ENCODE assay signal across 14 cellular contexts in genomic region chr6:53043626-53044025, GRCh38. TPM values are rescaled to one million over a fixed set of nuclear protein-coding genes. Genes with fewer than 3 reads are reported as not detected.
DNase-seq lines count a peak whose midpoint lies in the region; ATAC-seq, FAIRE-seq and TF ChIP-seq lines count a peak whose summit lies in the region.
"Had no signal": no experiment of that assay in that cellular context is flagged by ENCODE, and none has a peak within 500 bp of the region (broad histone marks: within the 10 kb centered on the region; RNA-seq: fewer than 3 reads in every experiment).

No MANE protein-coding gene starts in this region.

- no peak for TF ChIP-seq CTCF in A549 (IDR thresholded peaks at IDR 0.05)
- TF ChIP-seq CTCF in brain microvascular endothelial cell (IDR thresholded peaks at IDR 0.05; ENCODE audit: low read depth, low read length, missing control alignments), result no peak
- TF ChIP-seq CTCF in Caco-2 (IDR thresholded peaks at IDR 0.05; ENCODE audit: insufficient read depth in 1 of 2, low read depth in 1 of 2, low read length in 1 of 2, severe bottlenecking in 1 of 2, unreplicated experiment in 1 of 2), result no peak

- no TSS peak for BruUV-seq in Caco-2 (replicated peaks; lab: Mats Ljungman, UMichigan)

- H3K36me3 ChIP-seq in brain microvascular endothelial cell (replicated peaks) (no peaks in the 10 kb centered on the region), mesodermal cell (ENCODE audit: control insufficient read depth, insufficient read depth, low read length) (peaks cover 28% of the 10 kb centered on the region), Caco-2 (ENCODE audit: control insufficient read depth, insufficient read depth, low read length) (peaks cover 2% of the 10 kb centered on the region)

- TF ChIP-seq POLR2A in A549 (IDR thresholded peaks at IDR 0.05; ENCODE audit: low read length), result no peak

- H3K4me1 ChIP-seq in A549 (peaks cover 32% of the 10 kb centered on the region), mesodermal cell (ENCODE audit: control insufficient read depth, insufficient read depth, low read length, poor library complexity, severe bottlenecking) (peaks cover 34% of the 10 kb centered on the region), Caco-2 (peaks cover 6% of the 10 kb centered on the region)

- FAIRE-seq in A549 (lab: Jason Lieb, UNC), result no peak

- no peak overlapping the region for H3K27ac Mint-ChIP-seq in Caco-2 (ENCODE audit: unreplicated experiment)
- H3K27ac Mint-ChIP-seq: activated CD4-positive, alpha-beta T cell treated with anti-CD3 and anti-CD28 coated beads, Interleukin-2, amount 10 ng/mL, durations not matched to agents 7 days and 5 days; activated naive CD4-positive, alpha-beta T cell treated with anti-CD3 and anti-CD28 coated beads for 36 hours; nephron had no signal

- POLR2A ChIA-PET in A549 (lab: Yijun Ruan, JAX) (no interaction called here), Caco-2 (lab: Charles Lee) (no interaction called here)

- H3K4me3 ChIP-seq in A549 (no peak overlapping the region), brain microvascular endothelial cell (ENCODE audit: low read depth, low read length) (no peak overlapping the region), mesodermal cell (ENCODE audit: extremely low read depth, insufficient read depth, low read length, poor library complexity, severe bottlenecking) (no peak overlapping the region), Caco-2 (ENCODE audit: low read depth, low read length) (no peak overlapping the region)
- H3K4me3 ChIP-seq: BLaER1 treated with 17β-estradiol and CSF1 and Interleukin-3, amounts not matched to agents 10 nM and 100 nM had no signal

- H3K27me3 ChIP-seq in brain microvascular endothelial cell (replicated peaks) (no peaks in the 10 kb centered on the region), Caco-2 (replicated peaks; ENCODE audit: control insufficient read depth, insufficient read depth, low read length) (no peaks in the 10 kb centered on the region)

- no peak for TF ChIP-seq EP300 in A549 (IDR thresholded peaks at IDR 0.05)

- no peak overlapping the region for H3K4me3 Mint-ChIP-seq in Caco-2 (ENCODE audit: unreplicated experiment)
- H3K4me3 Mint-ChIP-seq: activated CD4-positive, alpha-beta T cell treated with anti-CD3 and anti-CD28 coated beads, Interleukin-2, amount 10 ng/mL, durations not matched to agents 7 days and 5 days; activated naive CD4-positive, alpha-beta T cell treated with anti-CD3 and anti-CD28 coated beads for 36 hours; nephron had no signal

- no peak for TF ChIP-seq RAD21 in A549 (conservative IDR thresholded peaks at IDR 0.05 in 1 of 2, IDR thresholded peaks at IDR 0.05 in 1 of 2)

- intact Hi-C loops in Caco-2 (cut with micrococcal nuclease; ENCODE audit: unreplicated experiment), result no loop called here

- H3K36me3 Mint-ChIP-seq in Caco-2 (ENCODE audit: insufficient read depth, unreplicated experiment), result peaks cover 12% of the 10 kb centered on the region

- CTCF ChIA-PET in A549 (lab: Yijun Ruan, JAX) (interaction anchor here (3.0 kb wide), 1 partner anchor 48 kb away, joined by 14 read pairs; the partner anchor contains the start of gene GSTA4), Caco-2 (lab: Charles Lee) (no interaction called here)

- peaks cover 7% of the 10 kb centered on the region for H3K4me1 Mint-ChIP-seq in Caco-2 (ENCODE audit: low read depth, unreplicated experiment)

- H3K27ac ChIP-seq in A549 (peak overlapping the region in 1 of 2 experiments; percentile 17; a peak in 1 of 6 replicates), brain microvascular endothelial cell (peak overlapping the region; percentile 87), mesodermal cell (ENCODE audit: low read depth, low read length, severe bottlenecking) (peak overlapping the region; percentile 82)
- H3K27ac ChIP-seq: BLaER1 treated with 17β-estradiol and CSF1 and Interleukin-3, amounts not matched to agents 10 nM and 100 nM had no signal

- DNase-seq in A549 (ENCODE audit: low read depth in 1 of 2, low spot score in 1 of 2) (no peak), HT1080 (ENCODE audit: low read depth) (peak; percentile 70), brain microvascular endothelial cell (no peak), Caco-2 (no peak), Kasumi-1 (lab: John Stamatoyannopoulos, UW) (no peak), DMS153 (lab: John Stamatoyannopoulos, UW) (no peak)
- DNase-seq: activated CD4-positive, alpha-beta T cell treated with anti-CD3 and anti-CD28 coated beads, Interleukin-2, amount 10 ng/mL, durations not matched to agents 7 days and 5 days; activated naive CD4-positive, alpha-beta T cell treated with anti-CD3 and anti-CD28 coated beads for 36 hours; stimulated activated CD4-positive, alpha-beta T cell treated with anti-CD3 and anti-CD28 coated beads, Interleukin-2, amount 100 ng/mL, for 24 hours; stimulated activated naive CD8-positive, alpha-beta T cell treated with anti-CD3 and anti-CD28 coated beads, Interleukin-15, Interleukin-2, amounts not matched to agents 100 U/mL and 50 U/mL, for 24 hours had no signal

- H3K27me3 Mint-ChIP-seq in Caco-2 (ENCODE audit: insufficient read depth, unreplicated experiment), result no peaks in the 10 kb centered on the region
- H3K27me3 Mint-ChIP-seq: activated CD4-positive, alpha-beta T cell treated with anti-CD3 and anti-CD28 coated beads, Interleukin-2, amount 10 ng/mL, durations not matched to agents 7 days and 5 days had no signal

- peak overlapping the region; percentile 18; the same call in 1 of the 3 replicates for H3K4me2 ChIP-seq in A549
- H3K4me2 ChIP-seq: BLaER1 treated with 17β-estradiol and CSF1 and Interleukin-3, amounts not matched to agents 10 nM and 100 nM had no signal

- H3K9me3 Mint-ChIP-seq in Caco-2 (ENCODE audit: unreplicated experiment), result no peaks in the 10 kb centered on the region
- H3K9me3 Mint-ChIP-seq: activated CD4-positive, alpha-beta T cell treated with anti-CD3 and anti-CD28 coated beads, Interleukin-2, amount 10 ng/mL, durations not matched to agents 7 days and 5 days; activated naive CD4-positive, alpha-beta T cell treated with anti-CD3 and anti-CD28 coated beads for 36 hours; nephron had no signal

- H3K9me3 ChIP-seq in A549 (no peaks in the 10 kb centered on the region), mesodermal cell (ENCODE audit: control insufficient read depth, low read length) (no peaks in the 10 kb centered on the region), Caco-2 (no peaks in the 10 kb centered on the region)

- in situ Hi-C loops in brain microvascular endothelial cell (cut with HindIII; ENCODE audit: low pct_ligation_motif_present, low sequenced_read_pairs), result no loop called here

- ATAC-seq in A549, result peak in 1 of 2 experiments; percentile 48; a peak in 2 of 6 replicates
- no peak for ATAC-seq in GM21619 (IDR thresholded peaks at IDR 0.05; ENCODE audit: unreplicated experiment)
- ATAC-seq: stimulated activated naive CD8-positive, alpha-beta T cell treated with anti-CD3 and anti-CD28 coated beads, Interleukin-15, Interleukin-2, amounts not matched to agents 100 U/mL and 50 U/mL, for 24 hours had no signal

TF ChIP-seq in A549, 52 proteins besides CTCF, POLR2A, EP300 and RAD21:
- TF ChIP-seq RFX5 (IDR thresholded peaks at IDR 0.05), result no peak
- TF ChIP-seq HOXA7 (CRISPR knock-in tag; IDR thresholded peaks at IDR 0.05), result no peak
- no peak for TF ChIP-seq HES2 (IDR thresholded peaks at IDR 0.05)
- TF ChIP-seq KDM1A (IDR thresholded peaks at IDR 0.05; ENCODE audit: low read depth), result no peak
- TF ChIP-seq TP53 (CRISPR knock-in tag; IDR thresholded peaks at IDR 0.05), result no peak
- no peak for TF ChIP-seq CHD4 (IDR thresholded peaks at IDR 0.05; ENCODE audit: borderline replicate concordance)
- no peak for TF ChIP-seq PHF8 (IDR thresholded peaks at IDR 0.05; ENCODE audit: borderline replicate concordance, low read depth)

RNA-seq across cellular contexts. Expression of gene CILK1, which starts 18.0 kb away (rescaled TPM):
- polyA plus RNA-seq in A549 (2011; rRNA removed) (7.4 and 7.9 TPM in 2 replicates), A549 (2017; fragmentation: RNase III; extraction: RNeasy Plus Mini Kit Qiagen cat#74134 plus additional on column Dnase treatment) (1.8 to 2.1 TPM (median 1.9 TPM) in 3 replicates)
- polyA plus RNA-seq in A549 (2012; cell fraction: cytosol; rRNA removed), result 1.6 and 2.1 TPM in 2 replicates
- polyA plus RNA-seq in A549 (2012; cell fraction: nucleus; rRNA removed), result 0.86 and 1.3 TPM in 2 replicates
- polyA minus RNA-seq in A549 (2011; rRNA and poly(A)+ RNA removed), result 5.1 and 5.4 TPM in 2 replicates
- 13.7 and 17.6 TPM in 2 replicates for total RNA-seq in HT1080 (2014; rRNA removed; shearing (Covaris generic))
- polyA plus RNA-seq in HT1080 (2015; cell fraction: cytosol; rRNA removed), result 10.3 and 15.0 TPM in 2 replicates
- 7.5 TPM in 2 replicates for polyA plus RNA-seq in HT1080 (2015; cell fraction: nucleus; rRNA removed)
- polyA plus RNA-seq in mesodermal cell (2013, experiment 1 of 2), result 9.2 TPM
- polyA plus RNA-seq in mesodermal cell (2013, experiment 2 of 2), result 9.7 TPM
- total RNA-seq in Caco-2 (2022), result 14.5 and 15.5 TPM in 2 replicates

RNA-seq across cellular contexts. Expression of gene FBXO9, which starts 21.6 kb away (rescaled TPM):
- polyA plus RNA-seq in A549 (2011; rRNA removed) (67.6 and 72.1 TPM in 2 replicates), A549 (2017; fragmentation: RNase III; extraction: RNeasy Plus Mini Kit Qiagen cat#74134 plus additional on column Dnase treatment) (30.2 to 34.0 TPM (median 32.1 TPM) in 3 replicates)
- 35.5 and 39.3 TPM in 2 replicates for polyA plus RNA-seq in A549 (2012; cell fraction: cytosol; rRNA removed)
- 52.1 and 80.7 TPM in 2 replicates for polyA plus RNA-seq in A549 (2012; cell fraction: nucleus; rRNA removed)
- polyA minus RNA-seq in A549 (2011; rRNA and poly(A)+ RNA removed), result 39.6 and 46.9 TPM in 2 replicates
- 25.2 and 33.9 TPM in 2 replicates for total RNA-seq in HT1080 (2014; rRNA removed; shearing (Covaris generic))
- 31.4 and 39.4 TPM in 2 replicates for polyA plus RNA-seq in HT1080 (2015; cell fraction: cytosol; rRNA removed)
- 59.8 and 79.4 TPM in 2 replicates for polyA plus RNA-seq in HT1080 (2015; cell fraction: nucleus; rRNA removed)
- 33.1 TPM for polyA plus RNA-seq in mesodermal cell (2013, experiment 1 of 2)
- 36.1 TPM for polyA plus RNA-seq in mesodermal cell (2013, experiment 2 of 2)
- total RNA-seq in Caco-2 (2022), result 104 and 111 TPM in 2 replicates

RNA-seq across cellular contexts. Expression of gene GSTA4, which starts 48.5 kb away (rescaled TPM):
- polyA plus RNA-seq in A549 (2011; rRNA removed) (29.2 and 30.6 TPM in 2 replicates), A549 (2017; fragmentation: RNase III; extraction: RNeasy Plus Mini Kit Qiagen cat#74134 plus additional on column Dnase treatment) (12.6 to 13.3 TPM (median 12.8 TPM) in 3 replicates)
- polyA plus RNA-seq in A549 (2012; cell fraction: cytosol; rRNA removed), result 8.6 and 9.5 TPM in 2 replicates
- polyA plus RNA-seq in A549 (2012; cell fraction: nucleus; rRNA removed), result 3.6 and 5.7 TPM in 2 replicates
- polyA minus RNA-seq in A549 (2011; rRNA and poly(A)+ RNA removed), result 2.6 and 4.8 TPM in 2 replicates
- 0.20 TPM in 1 of 2 replicates, not detected in the other for total RNA-seq in HT1080 (2014; rRNA removed; shearing (Covaris generic))
- polyA plus RNA-seq in HT1080 (2015; cell fraction: cytosol; rRNA removed), result 0.42 and 0.52 TPM in 2 replicates
- 1.1 and 1.2 TPM in 2 replicates for polyA plus RNA-seq in HT1080 (2015; cell fraction: nucleus; rRNA removed)
- polyA plus RNA-seq in mesodermal cell (2013, experiment 1 of 2), result 35.6 TPM
- polyA plus RNA-seq in mesodermal cell (2013, experiment 2 of 2), result 39.8 TPM
- total RNA-seq in Caco-2 (2022), result 29.5 and 30.3 TPM in 2 replicates

Comparison
In these comparisons a context has a peak if more than half of its experiments do, and no peak if none do; other contexts are left out.
1. RNA of gene GSTA4, which starts 48.5 kb away (total RNA-seq): 29.5 to 30.3 TPM in Caco-2; 0.20 TPM in HT1080; every median in the first group is over 10 times any median in the second.